In genomic region chr16:49855822-49856740, GRCh38 we compare ENCODE assay signal across 8 cellular contexts. TPM values are rescaled to one million over a fixed set of nuclear protein-coding genes. Genes with fewer than 3 reads are reported as not detected.
DNase-seq lines count a peak whose midpoint lies in the region; ATAC-seq and TF ChIP-seq lines count a peak whose summit lies in the region.

Gene ZNF423, minus strand, starts transcription at chr16:49856112. Its CDS starts 338 bp downstream, at chr16:49855774.

- no peaks in the 10 kb centered on the region for H3K9me3 ChIP-seq in esophagus muscularis mucosa
- H3K9me3 ChIP-seq in neuron (ENCODE audit: low read length), result no peaks in the 10 kb centered on the region

- H2AFZ ChIP-seq in neuron (ENCODE audit: low read depth, low read length), result peak within 1 kb of the TSS; percentile 30

- no peak for TF ChIP-seq CTCF in esophagus muscularis mucosa (IDR thresholded peaks at IDR 0.05)

- intact Hi-C loops in esophagus muscularis mucosa (cut with DNase I), result loop anchor here (5.0 kb wide), 4 partner anchors 104 to 364 kb away; no protein-coding TSS in a partner anchor

- H3K27me3 ChIP-seq in esophagus muscularis mucosa (peaks cover 0 to 5% (median 0%) of the 10 kb centered on the region in 4 donors), neuron (ENCODE audit: insufficient read depth, low read length) (peaks cover 3% of the 10 kb centered on the region)

- TF ChIP-seq EP300 in esophagus muscularis mucosa (IDR thresholded peaks at IDR 0.05), result no peak

- DNase-seq in esophagus muscularis mucosa (ENCODE audit: extremely low spot score) (no peak), NCI-H2029 (lab: John Stamatoyannopoulos, UW) (no peak)

- H3K4me3 ChIP-seq in esophagus muscularis mucosa, result peak within 1 kb of the TSS; percentile 84 to 96 (median 87)
- peak within 1 kb of the TSS; percentile 92 for H3K4me3 ChIP-seq in neuron (ENCODE audit: low read length)

- peaks cover 23 to 64% (median 62%) of the 10 kb centered on the region in 4 donors for H3K4me1 ChIP-seq in esophagus muscularis mucosa
- H3K4me1 ChIP-seq in neuron (ENCODE audit: insufficient read depth, low read length), result peaks cover 51% of the 10 kb centered on the region

- under 1% methylated on average over 40 of the region's 82 CpGs for WGBS in esophagus muscularis mucosa

- ATAC-seq in GM21367 (IDR thresholded peaks at IDR 0.05; ENCODE audit: unreplicated experiment) (peak; percentile 12), GM19324 (IDR thresholded peaks at IDR 0.05; ENCODE audit: low FRiP score, unreplicated experiment) (no peak), GM18520 (IDR thresholded peaks at IDR 0.05; ENCODE audit: unreplicated experiment) (no peak), HG03159 (IDR thresholded peaks at IDR 0.05; ENCODE audit: unreplicated experiment) (no peak)

- no peak for TF ChIP-seq POLR2A in esophagus muscularis mucosa (IDR thresholded peaks at IDR 0.05; ENCODE audit: low read depth)

- peak within 1 kb of the TSS; percentile 94 to 97 (median 96) for H3K27ac ChIP-seq in esophagus muscularis mucosa (replicated peaks in 1 of 4)

- H3K36me3 ChIP-seq in esophagus muscularis mucosa (no peaks in the 10 kb centered on the region), neuron (ENCODE audit: insufficient read depth, low read length) (no peaks in the 10 kb centered on the region)

TF ChIP-seq in PFSK-1, 5 proteins besides CTCF, POLR2A, EP300 and RAD21:
- TF ChIP-seq TAF1 (IDR thresholded peaks at IDR 0.05; ENCODE audit: borderline replicate concordance, insufficient read depth, low read length) (peak; percentile 17; the same call in 1 of the 2 replicates), POLR2AphosphoS5 (IDR thresholded peaks at IDR 0.05; ENCODE audit: low read depth, low read length) (no peak)
TF ChIP-seq in PFSK-1: peak in this region for 1.

RNA-seq across cellular contexts. Expression of gene ZNF423, which starts in this region (rescaled TPM):
- 17.0 TPM for polyA plus RNA-seq in PFSK-1 (2012; ENCODE audit: insufficient read length, low read depth)
- total RNA-seq in esophagus muscularis mucosa, result 10 to 100 TPM in 2 of 4 donors, 1 to 10 TPM in 2; 8.7 to 22.5 (median 10.3) TPM
